In genomic region chr20:62405981-62406513, GRCh38 we compare ENCODE assay signal across 9 cellular contexts. TPM values are rescaled to one million over a fixed set of nuclear protein-coding genes. Genes with fewer than 3 reads are reported as not detected.
DNase-seq lines count a peak whose midpoint lies in the region; ATAC-seq, FAIRE-seq and TF ChIP-seq lines count a peak whose summit lies in the region.
"Had no signal": no experiment of that assay in that cellular context is flagged by ENCODE, and none has a peak within 500 bp of the region (broad histone marks: within the 10 kb centered on the region; RNA-seq: fewer than 3 reads in every experiment).

No MANE protein-coding gene starts in this region.

- FAIRE-seq in HepG2 (lab: Jason Lieb, UNC) = peak; percentile 23

- intact Hi-C loops in HepG2 (cut with micrococcal nuclease; ENCODE audit: unreplicated experiment) = no loop called here

- CTCF ChIA-PET in activated CD4-positive, alpha-beta T cell treated with anti-CD3 and anti-CD28 coated beads, Interleukin-2, amount 10 ng/mL, durations not matched to agents 7 days and 5 days (lab: Charles Lee) = interaction anchor here (0.6 kb wide), 1 partner anchor 9 kb away, joined by 3 read pairs; no protein-coding TSS in a partner anchor
- CTCF ChIA-PET in HepG2 (lab: Yijun Ruan, JAX; ENCODE audit: low intra/inter-chr PET ratio, low total read pairs) = interaction anchor here (1.4 to 2.3 kb wide), 2 partner anchors 11 to 104 kb away, joined by 6 to 11 read pairs; partner anchors contain the start of gene ADRM1

- DNase-seq in activated CD4-positive, alpha-beta T cell treated with anti-CD3 and anti-CD28 coated beads, Interleukin-2, amount 10 ng/mL, durations not matched to agents 7 days and 5 days = no peak
- no peak for DNase-seq in activated CD4-positive, alpha-beta T cell treated with anti-CD3 and anti-CD28 coated beads for 1 hour
- DNase-seq in astrocyte of the cerebellum (ENCODE audit: low read depth) (no peak), HepG2 (ENCODE audit: low spot score) (no peak), tibial nerve (ENCODE audit: low spot score in 2 of 2) (no peak), H4 (ENCODE audit: low spot score) (no peak)

- peak overlapping the region; percentile 79 for H3K4me3 Mint-ChIP-seq in activated CD4-positive, alpha-beta T cell treated with anti-CD3 and anti-CD28 coated beads, Interleukin-2, amount 10 ng/mL, durations not matched to agents 7 days and 5 days

- H3K9me3 Mint-ChIP-seq in activated CD4-positive, alpha-beta T cell treated with anti-CD3 and anti-CD28 coated beads, Interleukin-2, amount 10 ng/mL, durations not matched to agents 7 days and 5 days = no peaks in the 10 kb centered on the region

- H3K27ac ChIP-seq in HepG2 (ENCODE audit: extremely low read length, insufficient read depth, low read length) (peak overlapping the region; percentile 65), tibial nerve (peak overlapping the region in 2 of 4 donors; percentile 71 to 80)

- H2AFZ ChIP-seq in HepG2 (ENCODE audit: low read length) = no peak overlapping the region

- TF ChIP-seq CTCF in astrocyte of the cerebellum (IDR thresholded peaks at IDR 0.05; ENCODE audit: low read depth, low read length, missing control alignments) (no peak), HepG2 (CRISPR knock-in tag; IDR thresholded peaks at IDR 0.05) (no peak), tibial nerve (IDR thresholded peaks at IDR 0.05) (no peak)

- peaks cover 32% of the 10 kb centered on the region for H3K4me1 Mint-ChIP-seq in activated CD4-positive, alpha-beta T cell treated with anti-CD3 and anti-CD28 coated beads, Interleukin-2, amount 10 ng/mL, durations not matched to agents 7 days and 5 days

- TF ChIP-seq POLR2A in HepG2 (IDR thresholded peaks at IDR 0.05; ENCODE audit: insufficient read depth in 1 of 2, low read depth in 2 of 2, low read length in 2 of 2) = no peak
- no peak for TF ChIP-seq POLR2A in tibial nerve (IDR thresholded peaks at IDR 0.05)

- H3K4me3 ChIP-seq in astrocyte of the cerebellum (ENCODE audit: low read depth, low read length) = peak overlapping the region; percentile 54
- peak overlapping the region; percentile 62 to 88 (median 73) for H3K4me3 ChIP-seq in HepG2 (replicated peaks in 1 of 3; ENCODE audit: insufficient read depth in 1 of 3, low read depth in 2 of 3, low read length in 3 of 3)
- H3K4me3 ChIP-seq in tibial nerve = peak overlapping the region in 3 of 4 donors; percentile 46 to 71 (median 50)

- H3K4me1 ChIP-seq in HepG2 (ENCODE audit: insufficient read depth, low read length) (peaks cover 67% of the 10 kb centered on the region), tibial nerve (peaks cover 0 to 41% (median 24%) of the 10 kb centered on the region in 4 donors)

- BruUV-seq in HepG2 (replicated peaks; lab: Mats Ljungman, UMichigan) = TSS peak; percentile 38

- peak overlapping the region; percentile 87 for H3K27ac Mint-ChIP-seq in activated CD4-positive, alpha-beta T cell treated with anti-CD3 and anti-CD28 coated beads, Interleukin-2, amount 10 ng/mL, durations not matched to agents 7 days and 5 days

- H3K9me3 ChIP-seq in HepG2 (ENCODE audit: low read length) = no peaks in the 10 kb centered on the region
- H3K9me3 ChIP-seq in tibial nerve = no peaks in the 10 kb centered on the region
- H3K9me3 ChIP-seq: prostate gland had no signal

- ATAC-seq in HepG2 = peak; percentile 2
- no peak for ATAC-seq in GM21526 (IDR thresholded peaks at IDR 0.05; ENCODE audit: low FRiP score, unreplicated experiment)
- ATAC-seq in GM19463 (IDR thresholded peaks at IDR 0.05; ENCODE audit: unreplicated experiment) = no peak

- H3K36me3 Mint-ChIP-seq in activated CD4-positive, alpha-beta T cell treated with anti-CD3 and anti-CD28 coated beads, Interleukin-2, amount 10 ng/mL, durations not matched to agents 7 days and 5 days (ENCODE audit: low read depth) = peaks cover 2% of the 10 kb centered on the region

- peak overlapping the region; percentile 98 for H3K4me2 ChIP-seq in HepG2 (ENCODE audit: low read depth, low read length)

- in situ Hi-C loops in astrocyte of the cerebellum (cut with HindIII; ENCODE audit: low sequenced_read_pairs) (no loop called here), HepG2 (cut with HindIII; ENCODE audit: extremely low pct_ligation_motif_present, low pct_unique_long_range_greater_than_20kb) (no loop called here)

- H3K27me3 Mint-ChIP-seq in activated CD4-positive, alpha-beta T cell treated with anti-CD3 and anti-CD28 coated beads, Interleukin-2, amount 10 ng/mL, durations not matched to agents 7 days and 5 days = no peaks in the 10 kb centered on the region

- peaks cover 2 to 19% of the 10 kb centered on the region in 2 experiments; a peak in 3 of 5 replicates for H3K36me3 ChIP-seq in HepG2 (replicated peaks in 1 of 2; ENCODE audit: control insufficient read depth in 1 of 2, insufficient read depth in 2 of 2, low read length in 2 of 2)
- H3K36me3 ChIP-seq in tibial nerve = peaks cover 0 to 20% (median 0%) of the 10 kb centered on the region in 3 donors
- H3K36me3 ChIP-seq: prostate gland had no signal

- H3K27me3 ChIP-seq in HepG2 (ENCODE audit: control insufficient read depth in 1 of 2, insufficient read depth in 2 of 2, low read length in 2 of 2) = peaks cover 9 to 20% of the 10 kb centered on the region in 2 experiments
- peaks cover 0 to 8% of the 10 kb centered on the region in 2 donors for H3K27me3 ChIP-seq in tibial nerve

- peak overlapping the region; percentile 82 for H3K9ac ChIP-seq in HepG2 (ENCODE audit: insufficient read depth, low read depth, low read length)

- TF ChIP-seq EP300 in HepG2 (IDR thresholded peaks at IDR 0.05; ENCODE audit: low read depth in 2 of 2, low read length in 2 of 2) = no peak
- TF ChIP-seq EP300 in HepG2 (CRISPR knock-in tag; IDR thresholded peaks at IDR 0.05; ENCODE audit: borderline replicate concordance) = no peak
- TF ChIP-seq EP300 in tibial nerve (IDR thresholded peaks at IDR 0.05) = no peak

- peaks cover 9% of the 10 kb centered on the region for H3K79me2 ChIP-seq in HepG2 (ENCODE audit: insufficient read depth, low read length)

- POLR2A ChIA-PET in activated CD4-positive, alpha-beta T cell treated with anti-CD3 and anti-CD28 coated beads, Interleukin-2, amount 10 ng/mL, durations not matched to agents 7 days and 5 days (lab: Charles Lee) = no interaction called here
- POLR2A ChIA-PET in HepG2 (lab: Yijun Ruan, JAX) = interaction anchor here (0.8 to 1.1 kb wide), 4 partner anchors 17 to 37 kb away, joined by 3 to 6 read pairs (median 3); partner anchors contain the start of gene RPS21

- no peak for TF ChIP-seq RAD21 in HepG2 (CRISPR knock-in tag; IDR thresholded peaks at IDR 0.05)

- peaks cover 3% of the 10 kb centered on the region; the same call in 1 of the 2 replicates for H4K20me1 ChIP-seq in HepG2 (ENCODE audit: insufficient read depth, low read length)

- WGBS in HepG2 (ENCODE audit: low lambda C conversion rate) = 35% methylated on average over 10 of the region's 10 CpGs
- 47 to 49% methylated on average over 10 of the region's 10 CpGs for WGBS in tibial nerve, 2 donors

RNA-seq across cellular contexts. Expression of gene CABLES2, which starts 1.0 kb away (rescaled TPM):
- 10 to 100 TPM; 19.1 to 22.5 TPM for total RNA-seq in activated CD4-positive, alpha-beta T cell treated with anti-CD3 and anti-CD28 coated beads, Interleukin-2, amount 10 ng/mL, durations not matched to agents 7 days and 5 days
- total RNA-seq in HepG2 (2016; rRNA removed; fragmentation: Illumina TruSeq; extraction: Trizol) (9.7 and 10.2 TPM in 2 replicates), tibial nerve (1 to 10 TPM; 1.1 to 9.9 (median 6.2) TPM)
- 3.4 and 4.0 TPM in 2 replicates for total RNA-seq in HepG2 (2016; cell fraction: cytosol; rRNA removed; fragmentation: Illumina TruSeq; extraction: Trizol; ENCODE audit: low read depth)
- total RNA-seq in HepG2 (2016; cell fraction: insoluble cytoplasmic fraction; rRNA removed; fragmentation: Illumina TruSeq; extraction: Trizol) = 9.2 and 9.3 TPM in 2 replicates
- 13.2 and 14.3 TPM in 2 replicates for total RNA-seq in HepG2 (2016; cell fraction: membrane; rRNA removed; fragmentation: Illumina TruSeq; extraction: Trizol)
- total RNA-seq in HepG2 (2016; cell fraction: nucleus; rRNA removed; fragmentation: Illumina TruSeq; extraction: Trizol) = 5.6 and 7.3 TPM in 2 replicates
- 5.2 and 5.9 TPM in 2 replicates for polyA plus RNA-seq in HepG2 (2011; rRNA removed)
- polyA plus RNA-seq in HepG2 (2011; cell fraction: cytosol; rRNA removed) = 4.8 and 5.4 TPM in 2 replicates
- polyA plus RNA-seq in HepG2 (2011; cell fraction: nucleus; rRNA removed) = 6.8 and 7.6 TPM in 2 replicates
- polyA plus RNA-seq in HepG2 (2012) = 4.7 and 5.4 TPM in 2 replicates
- polyA plus RNA-seq in HepG2 (2016; cell fraction: cytosol; fragmentation: Illumina TruSeq; extraction: Trizol; ENCODE audit: low read depth) = 7.5 and 8.3 TPM in 2 replicates
- polyA plus RNA-seq in HepG2 (2016; cell fraction: insoluble cytoplasmic fraction; fragmentation: Illumina TruSeq; extraction: Trizol; ENCODE audit: low read depth) = 20.6 and 26.7 TPM in 2 replicates
- 20.0 and 22.1 TPM in 2 replicates for polyA plus RNA-seq in HepG2 (2016; cell fraction: membrane; fragmentation: Illumina TruSeq; extraction: Trizol; ENCODE audit: low read depth)
- 18.8 and 19.3 TPM in 2 replicates for polyA plus RNA-seq in HepG2 (2016; cell fraction: nucleus; fragmentation: Illumina TruSeq; extraction: Trizol; ENCODE audit: insufficient read depth, low read depth)
- 5.3 and 6.3 TPM in 2 replicates for polyA minus RNA-seq in HepG2 (2011; rRNA and poly(A)+ RNA removed; ENCODE audit: low replicate concordance)
- polyA minus RNA-seq in HepG2 (2011; cell fraction: cytosol; rRNA and poly(A)+ RNA removed) = 4.9 and 6.3 TPM in 2 replicates
- polyA minus RNA-seq in HepG2 (2011; cell fraction: nucleus; rRNA and poly(A)+ RNA removed) = 4.8 and 5.2 TPM in 2 replicates
- total RNA-seq in H4 (2014; rRNA removed; shearing (Covaris generic)) = 2.4 and 4.8 TPM in 2 replicates

RNA-seq across cellular contexts. Expression of gene RPS21, which starts 19.1 kb away (rescaled TPM):
- 1,000 to 10,000 TPM; 1,391 to 1,979 TPM for total RNA-seq in activated CD4-positive, alpha-beta T cell treated with anti-CD3 and anti-CD28 coated beads, Interleukin-2, amount 10 ng/mL, durations not matched to agents 7 days and 5 days
- total RNA-seq in HepG2 (2016; rRNA removed; fragmentation: Illumina TruSeq; extraction: Trizol) = 2,584 and 2,647 TPM in 2 replicates
- total RNA-seq in HepG2 (2016; cell fraction: cytosol; rRNA removed; fragmentation: Illumina TruSeq; extraction: Trizol; ENCODE audit: low read depth) = 3,497 and 3,511 TPM in 2 replicates
- total RNA-seq in HepG2 (2016; cell fraction: insoluble cytoplasmic fraction; rRNA removed; fragmentation: Illumina TruSeq; extraction: Trizol) = 2,606 and 2,768 TPM in 2 replicates
- total RNA-seq in HepG2 (2016; cell fraction: membrane; rRNA removed; fragmentation: Illumina TruSeq; extraction: Trizol) = 4,939 and 5,761 TPM in 2 replicates
- total RNA-seq in HepG2 (2016; cell fraction: nucleus; rRNA removed; fragmentation: Illumina TruSeq; extraction: Trizol) = 1,156 and 1,166 TPM in 2 replicates
- 9,925 and 11,063 TPM in 2 replicates for polyA plus RNA-seq in HepG2 (2011; rRNA removed)
- polyA plus RNA-seq in HepG2 (2011; cell fraction: cytosol; rRNA removed) = 11,031 and 15,081 TPM in 2 replicates
- polyA plus RNA-seq in HepG2 (2011; cell fraction: nucleus; rRNA removed) = 5,156 and 5,267 TPM in 2 replicates
- polyA plus RNA-seq in HepG2 (2012) = 6,658 and 8,852 TPM in 2 replicates
- 5,362 and 5,590 TPM in 2 replicates for polyA plus RNA-seq in HepG2 (2016; cell fraction: cytosol; fragmentation: Illumina TruSeq; extraction: Trizol; ENCODE audit: low read depth)
- polyA plus RNA-seq in HepG2 (2016; cell fraction: insoluble cytoplasmic fraction; fragmentation: Illumina TruSeq; extraction: Trizol; ENCODE audit: low read depth) = 3,197 and 3,428 TPM in 2 replicates
- 5,998 and 6,820 TPM in 2 replicates for polyA plus RNA-seq in HepG2 (2016; cell fraction: membrane; fragmentation: Illumina TruSeq; extraction: Trizol; ENCODE audit: low read depth)
- polyA plus RNA-seq in HepG2 (2016; cell fraction: nucleus; fragmentation: Illumina TruSeq; extraction: Trizol; ENCODE audit: insufficient read depth, low read depth) = 2,753 and 2,989 TPM in 2 replicates
- polyA minus RNA-seq in HepG2 (2011; rRNA and poly(A)+ RNA removed; ENCODE audit: low replicate concordance) = 2,340 and 3,999 TPM in 2 replicates
- 1,154 and 1,167 TPM in 2 replicates for polyA minus RNA-seq in HepG2 (2011; cell fraction: cytosol; rRNA and poly(A)+ RNA removed)
- polyA minus RNA-seq in HepG2 (2011; cell fraction: nucleus; rRNA and poly(A)+ RNA removed) = 809 and 896 TPM in 2 replicates
- total RNA-seq in tibial nerve = 1,000 to 10,000 TPM; 1,371 to 3,195 (median 1,826) TPM
- total RNA-seq in H4 (2014; rRNA removed; shearing (Covaris generic)) = 2,095 and 2,204 TPM in 2 replicates

RNA-seq across cellular contexts. Expression of gene RBBP8NL, which starts 21.3 kb away (rescaled TPM):
- not detected for total RNA-seq in activated CD4-positive, alpha-beta T cell treated with anti-CD3 and anti-CD28 coated beads, Interleukin-2, amount 10 ng/mL, durations not matched to agents 7 days and 5 days
- 0.46 and 0.86 TPM in 2 replicates for total RNA-seq in HepG2 (2016; rRNA removed; fragmentation: Illumina TruSeq; extraction: Trizol)
- total RNA-seq in HepG2 (2016; cell fraction: cytosol; rRNA removed; fragmentation: Illumina TruSeq; extraction: Trizol; ENCODE audit: low read depth) = 0.30 and 0.62 TPM in 2 replicates
- 0.65 and 0.76 TPM in 2 replicates for total RNA-seq in HepG2 (2016; cell fraction: insoluble cytoplasmic fraction; rRNA removed; fragmentation: Illumina TruSeq; extraction: Trizol)
- total RNA-seq in HepG2 (2016; cell fraction: membrane; rRNA removed; fragmentation: Illumina TruSeq; extraction: Trizol) = 0.52 and 0.65 TPM in 2 replicates
- 0.78 and 0.81 TPM in 2 replicates for total RNA-seq in HepG2 (2016; cell fraction: nucleus; rRNA removed; fragmentation: Illumina TruSeq; extraction: Trizol)
- polyA plus RNA-seq in HepG2 (2011; rRNA removed) = 0.69 and 0.82 TPM in 2 replicates
- 0.46 and 0.94 TPM in 2 replicates for polyA plus RNA-seq in HepG2 (2011; cell fraction: cytosol; rRNA removed)
- polyA plus RNA-seq in HepG2 (2011; cell fraction: nucleus; rRNA removed) = 1.1 and 1.2 TPM in 2 replicates
- polyA plus RNA-seq in HepG2 (2012) = 0.24 and 0.42 TPM in 2 replicates
- 0.52 and 0.54 TPM in 2 replicates for polyA plus RNA-seq in HepG2 (2016; cell fraction: cytosol; fragmentation: Illumina TruSeq; extraction: Trizol; ENCODE audit: low read depth)
- 0.67 and 0.91 TPM in 2 replicates for polyA plus RNA-seq in HepG2 (2016; cell fraction: insoluble cytoplasmic fraction; fragmentation: Illumina TruSeq; extraction: Trizol; ENCODE audit: low read depth)
- polyA plus RNA-seq in HepG2 (2016; cell fraction: membrane; fragmentation: Illumina TruSeq; extraction: Trizol; ENCODE audit: low read depth) = 0.51 and 0.60 TPM in 2 replicates
- 0.97 and 1.1 TPM in 2 replicates for polyA plus RNA-seq in HepG2 (2016; cell fraction: nucleus; fragmentation: Illumina TruSeq; extraction: Trizol; ENCODE audit: insufficient read depth, low read depth)
- 0.40 TPM in 1 of 2 replicates, not detected in the other for polyA minus RNA-seq in HepG2 (2011; rRNA and poly(A)+ RNA removed; ENCODE audit: low replicate concordance)
- 0.40 TPM in 1 of 2 replicates, not detected in the other for polyA minus RNA-seq in HepG2 (2011; cell fraction: cytosol; rRNA and poly(A)+ RNA removed)
- 0.26 and 0.75 TPM in 2 replicates for polyA minus RNA-seq in HepG2 (2011; cell fraction: nucleus; rRNA and poly(A)+ RNA removed)
- not detected for total RNA-seq in tibial nerve
- total RNA-seq in H4 (2014; rRNA removed; shearing (Covaris generic)) = not detected in 2 replicates

RNA-seq across cellular contexts. Expression of gene LAMA5, which starts 38.9 kb away (rescaled TPM):
- under 1 TPM; 0.64 to 0.67 TPM for total RNA-seq in activated CD4-positive, alpha-beta T cell treated with anti-CD3 and anti-CD28 coated beads, Interleukin-2, amount 10 ng/mL, durations not matched to agents 7 days and 5 days
- total RNA-seq in HepG2 (2016; rRNA removed; fragmentation: Illumina TruSeq; extraction: Trizol) (28.5 and 44.7 TPM in 2 replicates), tibial nerve (100 to 1,000 TPM in 3 of 4 donors, 10 to 100 TPM in 1; 95.2 to 230 (median 139) TPM)
- 32.2 and 40.1 TPM in 2 replicates for total RNA-seq in HepG2 (2016; cell fraction: cytosol; rRNA removed; fragmentation: Illumina TruSeq; extraction: Trizol; ENCODE audit: low read depth)
- 24.0 and 53.5 TPM in 2 replicates for total RNA-seq in HepG2 (2016; cell fraction: insoluble cytoplasmic fraction; rRNA removed; fragmentation: Illumina TruSeq; extraction: Trizol)
- 23.5 and 24.2 TPM in 2 replicates for total RNA-seq in HepG2 (2016; cell fraction: membrane; rRNA removed; fragmentation: Illumina TruSeq; extraction: Trizol)
- total RNA-seq in HepG2 (2016; cell fraction: nucleus; rRNA removed; fragmentation: Illumina TruSeq; extraction: Trizol) = 108 and 131 TPM in 2 replicates
- polyA plus RNA-seq in HepG2 (2011; rRNA removed) = 21.0 and 22.7 TPM in 2 replicates
- 9.5 and 17.6 TPM in 2 replicates for polyA plus RNA-seq in HepG2 (2011; cell fraction: cytosol; rRNA removed)
- 504 and 754 TPM in 2 replicates for polyA plus RNA-seq in HepG2 (2011; cell fraction: nucleus; rRNA removed)
- polyA plus RNA-seq in HepG2 (2012) = 96.2 and 135 TPM in 2 replicates
- polyA plus RNA-seq in HepG2 (2016; cell fraction: cytosol; fragmentation: Illumina TruSeq; extraction: Trizol; ENCODE audit: low read depth) = 12.5 and 12.7 TPM in 2 replicates
- polyA plus RNA-seq in HepG2 (2016; cell fraction: insoluble cytoplasmic fraction; fragmentation: Illumina TruSeq; extraction: Trizol; ENCODE audit: low read depth) = 34.3 and 49.3 TPM in 2 replicates
- polyA plus RNA-seq in HepG2 (2016; cell fraction: membrane; fragmentation: Illumina TruSeq; extraction: Trizol; ENCODE audit: low read depth) = 14.2 and 17.2 TPM in 2 replicates
- 598 and 620 TPM in 2 replicates for polyA plus RNA-seq in HepG2 (2016; cell fraction: nucleus; fragmentation: Illumina TruSeq; extraction: Trizol; ENCODE audit: insufficient read depth, low read depth)
- polyA minus RNA-seq in HepG2 (2011; rRNA and poly(A)+ RNA removed; ENCODE audit: low replicate concordance) = 26.2 and 35.7 TPM in 2 replicates
- polyA minus RNA-seq in HepG2 (2011; cell fraction: cytosol; rRNA and poly(A)+ RNA removed) = 23.2 and 27.1 TPM in 2 replicates
- 70.0 and 71.2 TPM in 2 replicates for polyA minus RNA-seq in HepG2 (2011; cell fraction: nucleus; rRNA and poly(A)+ RNA removed)
- total RNA-seq in H4 (2014; rRNA removed; shearing (Covaris generic)) = 4.4 and 4.5 TPM in 2 replicates
